1 cellular context compared by ENCODE assay signal in the genomic region with DNA sequence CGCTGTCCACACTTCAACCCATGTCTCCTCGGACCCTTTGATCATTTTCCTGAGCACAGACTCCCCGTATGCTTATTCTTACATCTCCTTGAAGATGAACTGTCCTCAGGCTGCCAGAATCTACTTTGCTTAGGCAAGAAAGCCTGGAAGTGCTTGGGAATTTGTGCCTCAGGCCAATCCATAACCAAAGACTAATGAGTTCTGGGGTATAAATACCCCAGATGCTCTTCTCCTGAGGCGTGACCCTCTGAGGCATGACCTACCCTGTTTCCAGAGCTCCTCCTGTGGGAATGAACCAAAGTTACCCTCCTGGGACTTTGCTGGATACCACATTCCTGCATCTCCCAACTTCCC.
TF ChIP-seq lines count a peak whose summit lies in the region.

No MANE protein-coding gene starts in this region.

TF ChIP-seq in WTC11, 78 proteins besides CTCF, POLR2A, EP300 and RAD21 (continued from another document):
- TF ChIP-seq, protein P1, sequence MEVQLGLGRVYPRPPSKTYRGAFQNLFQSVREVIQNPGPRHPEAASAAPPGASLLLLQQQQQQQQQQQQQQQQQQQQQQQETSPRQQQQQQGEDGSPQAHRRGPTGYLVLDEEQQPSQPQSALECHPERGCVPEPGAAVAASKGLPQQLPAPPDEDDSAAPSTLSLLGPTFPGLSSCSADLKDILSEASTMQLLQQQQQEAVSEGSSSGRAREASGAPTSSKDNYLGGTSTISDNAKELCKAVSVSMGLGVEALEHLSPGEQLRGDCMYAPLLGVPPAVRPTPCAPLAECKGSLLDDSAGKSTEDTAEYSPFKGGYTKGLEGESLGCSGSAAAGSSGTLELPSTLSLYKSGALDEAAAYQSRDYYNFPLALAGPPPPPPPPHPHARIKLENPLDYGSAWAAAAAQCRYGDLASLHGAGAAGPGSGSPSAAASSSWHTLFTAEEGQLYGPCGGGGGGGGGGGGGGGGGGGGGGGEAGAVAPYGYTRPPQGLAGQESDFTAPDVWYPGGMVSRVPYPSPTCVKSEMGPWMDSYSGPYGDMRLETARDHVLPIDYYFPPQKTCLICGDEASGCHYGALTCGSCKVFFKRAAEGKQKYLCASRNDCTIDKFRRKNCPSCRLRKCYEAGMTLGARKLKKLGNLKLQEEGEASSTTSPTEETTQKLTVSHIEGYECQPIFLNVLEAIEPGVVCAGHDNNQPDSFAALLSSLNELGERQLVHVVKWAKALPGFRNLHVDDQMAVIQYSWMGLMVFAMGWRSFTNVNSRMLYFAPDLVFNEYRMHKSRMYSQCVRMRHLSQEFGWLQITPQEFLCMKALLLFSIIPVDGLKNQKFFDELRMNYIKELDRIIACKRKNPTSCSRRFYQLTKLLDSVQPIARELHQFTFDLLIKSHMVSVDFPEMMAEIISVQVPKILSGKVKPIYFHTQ (CRISPR knock-in tag; IDR thresholded peaks at IDR 0.05) = no peak
TF ChIP-seq in WTC11: peak in this region for 0.
